In genomic region chr1:151313501-151313900, GRCh38 we compare ENCODE assay signal across 14 cellular contexts.
DNase-seq lines count a peak whose midpoint lies in the region; ATAC-seq and TF ChIP-seq lines count a peak whose summit lies in the region.
"Had no signal": no experiment of that assay in that cellular context is flagged by ENCODE, and none has a peak within 500 bp of the region (broad histone marks: within the 10 kb centered on the region; RNA-seq: fewer than 3 reads in every experiment).

No MANE protein-coding gene starts in this region.

- H3K27me3 ChIP-seq in tibial artery = no peaks in the 10 kb centered on the region
- H3K27me3 ChIP-seq: foreskin keratinocyte had no signal

- peaks cover 77% of the 10 kb centered on the region for H3K36me3 Mint-ChIP-seq in activated T-cell treated with anti-CD3 and anti-CD28 coated beads, Interleukin-2, amount 50 U/mL, for 24 hours (ENCODE audit: low read depth)
- peaks cover 38% of the 10 kb centered on the region for H3K36me3 Mint-ChIP-seq in memory B cell

- no peak for DNase-seq in activated T-cell treated with anti-CD3 and anti-CD28 coated beads, Interleukin-2, amount 50 U/mL, for 24 hours
- DNase-seq in activated T-cell treated with anti-CD3 and anti-CD28 coated beads for 4 hours (no peak), caudate nucleus (lab: John Stamatoyannopoulos, UW) (peak in 3 of 61 donors; percentile 8 to 12 (median 9)), memory B cell (ENCODE audit: low spot score in 2 of 2) (no peak), tibial artery (no peak), SW 1271 (lab: John Stamatoyannopoulos, UW) (no peak), islet precursor cell (no peak), HuH-7.5 (ENCODE audit: low spot score) (no peak)
- DNase-seq: DMS53; foreskin keratinocyte; NCI-H2081; stimulated activated CD4-positive, alpha-beta T cell treated with anti-CD3 and anti-CD28 coated beads, Interleukin-2, amount 100 ng/mL, for 48 hours; stimulated activated naive CD4-positive, alpha-beta T cell treated with Interleukin-2 at 50 U/mL for 16 hours had no signal

- intact Hi-C loops in tibial artery (cut with DNase I; ENCODE audit: low total_unique reads) = no loop called here

- no peaks in the 10 kb centered on the region for H3K9me3 ChIP-seq in tibial artery

- ATAC-seq in memory B cell (ENCODE audit: low read depth) = no peak
- ATAC-seq: foreskin keratinocyte, left colon had no signal

- no peak overlapping the region for H3K4me3 Mint-ChIP-seq in activated T-cell treated with anti-CD3 and anti-CD28 coated beads, Interleukin-2, amount 50 U/mL, for 24 hours
- no peak overlapping the region for H3K4me3 Mint-ChIP-seq in memory B cell

- no peak for TF ChIP-seq CTCF in tibial artery (IDR thresholded peaks at IDR 0.05)

- H3K36me3 ChIP-seq in tibial artery = peaks cover 9 to 81% (median 50%) of the 10 kb centered on the region in 3 donors

- H3K27ac Mint-ChIP-seq in activated T-cell treated with anti-CD3 and anti-CD28 coated beads, Interleukin-2, amount 50 U/mL, for 24 hours = peak overlapping the region; percentile 98
- H3K27ac Mint-ChIP-seq in memory B cell = peak overlapping the region; percentile 29

- H3K27ac ChIP-seq in caudate nucleus (ENCODE audit: low read depth, low read length) (peak overlapping the region; percentile 75), tibial artery (peak overlapping the region; percentile 70 to 78)
- H3K27ac ChIP-seq: foreskin keratinocyte had no signal

- no peak overlapping the region for H3K4me3 ChIP-seq in tibial artery

- H3K9me3 Mint-ChIP-seq in activated T-cell treated with anti-CD3 and anti-CD28 coated beads, Interleukin-2, amount 50 U/mL, for 24 hours = no peaks in the 10 kb centered on the region
- no peaks in the 10 kb centered on the region for H3K9me3 Mint-ChIP-seq in memory B cell

- H3K27me3 Mint-ChIP-seq in activated T-cell treated with anti-CD3 and anti-CD28 coated beads, Interleukin-2, amount 50 U/mL, for 24 hours = no peaks in the 10 kb centered on the region
- H3K27me3 Mint-ChIP-seq in memory B cell = no peaks in the 10 kb centered on the region

- peaks cover 0 to 48% (median 37%) of the 10 kb centered on the region in 4 donors for H3K4me1 ChIP-seq in tibial artery
- H3K4me1 ChIP-seq: foreskin keratinocyte had no signal

- peaks cover 65% of the 10 kb centered on the region for H3K4me1 Mint-ChIP-seq in activated T-cell treated with anti-CD3 and anti-CD28 coated beads, Interleukin-2, amount 50 U/mL, for 24 hours (ENCODE audit: low read depth)
- peaks cover 23% of the 10 kb centered on the region for H3K4me1 Mint-ChIP-seq in memory B cell
